10 cellular contexts compared by ENCODE assay signal in genomic region chr15:80489030-80489594, GRCh38.
DNase-seq lines count a peak whose midpoint lies in the region; ATAC-seq and TF ChIP-seq lines count a peak whose summit lies in the region.
"Had no signal": no experiment of that assay in that cellular context is flagged by ENCODE, and none has a peak within 500 bp of the region (broad histone marks: within the 10 kb centered on the region; RNA-seq: fewer than 3 reads in every experiment).

No MANE protein-coding gene starts in this region.

- H3K9me3 ChIP-seq in mammary epithelial cell (replicated peaks; ENCODE audit: insufficient read depth, low read length) (no peaks in the 10 kb centered on the region), upper lobe of right lung (no peaks in the 10 kb centered on the region)

- POLR2A ChIA-PET in MCF 10A (lab: Yijun Ruan, JAX) = interaction anchor here (0.9 to 1.0 kb wide), 3 partner anchors 12 to 34 kb away, joined by 3 to 5 read pairs (median 5); no protein-coding TSS in a partner anchor

- H3K27me3 ChIP-seq in mammary epithelial cell (ENCODE audit: insufficient read depth, low read length) = no peaks in the 10 kb centered on the region
- no peaks in the 10 kb centered on the region for H3K27me3 ChIP-seq in layer of hippocampus (ENCODE audit: control insufficient read depth, insufficient read depth, low read length)
- H3K27me3 ChIP-seq in upper lobe of right lung = no peaks in the 10 kb centered on the region

- peaks cover 15% of the 10 kb centered on the region for H3K4me1 ChIP-seq in mammary epithelial cell (ENCODE audit: insufficient read depth, low read length)
- H3K4me1 ChIP-seq in upper lobe of right lung = peaks cover 22% of the 10 kb centered on the region

- H3K4me3 ChIP-seq in mammary epithelial cell (replicated peaks in 1 of 3; ENCODE audit: insufficient read depth in 1 of 3, low read depth in 2 of 3, low read length in 3 of 3) (no peak overlapping the region), cardiac fibroblast (replicated peaks in 1 of 2; ENCODE audit: low read depth in 2 of 2, low read length in 2 of 2) (no peak overlapping the region), upper lobe of right lung (no peak overlapping the region)

- DNase-seq in MCF 10A (ENCODE audit: unreplicated experiment) (peak; percentile 64), mammary epithelial cell (no peak), cardiac fibroblast (ENCODE audit: low read depth in 2 of 2) (peak; percentile 79 to 86), upper lobe of right lung (no peak), NCI-H82 (lab: John Stamatoyannopoulos, UW) (no peak), 8988T (no peak)
- DNase-seq: activated CD8-positive, alpha-beta T cell treated with anti-CD3 and anti-CD28 coated beads for 36 hours; NCI-H1436 had no signal

- H4K20me1 ChIP-seq in mammary epithelial cell (ENCODE audit: insufficient read depth, low read length) = no peaks in the 10 kb centered on the region

- no peaks in the 10 kb centered on the region for H3K9me3 Mint-ChIP-seq in MCF 10A (ENCODE audit: unreplicated experiment)
- H3K9me3 Mint-ChIP-seq: activated CD8-positive, alpha-beta T cell treated with anti-CD3 and anti-CD28 coated beads for 36 hours had no signal

- TF ChIP-seq CTCF in MCF 10A (IDR thresholded peaks at IDR 0.05; ENCODE audit: unreplicated experiment) = no peak
- no peak for TF ChIP-seq CTCF in mammary epithelial cell (conservative IDR thresholded peaks at IDR 0.05 in 1 of 2, IDR thresholded peaks at IDR 0.05 in 1 of 2; ENCODE audit: extremely low read depth in 1 of 2, insufficient read depth in 1 of 2, low read depth in 1 of 2, low read length in 2 of 2)
- TF ChIP-seq CTCF in cardiac fibroblast (IDR thresholded peaks at IDR 0.05; ENCODE audit: low read depth, low read length) = no peak
- TF ChIP-seq CTCF in upper lobe of right lung (IDR thresholded peaks at IDR 0.05) = no peak

- in situ Hi-C loops in mammary epithelial cell (cut with MboI; ENCODE audit: low sequenced_read_pairs in 2 of 2) = no loop called here

- H3K36me3 ChIP-seq in mammary epithelial cell (ENCODE audit: insufficient read depth, low read length) = no peaks in the 10 kb centered on the region
- H3K36me3 ChIP-seq in upper lobe of right lung = no peaks in the 10 kb centered on the region

- no peak overlapping the region for H3K4me2 ChIP-seq in mammary epithelial cell (ENCODE audit: insufficient read depth, low read depth, low read length)

- no peaks in the 10 kb centered on the region for H3K79me2 ChIP-seq in mammary epithelial cell (ENCODE audit: insufficient read depth, low read length)

- intact Hi-C loops in MCF 10A (cut with micrococcal nuclease) (no loop called here), mammary epithelial cell (cut with micrococcal nuclease) (no loop called here), upper lobe of right lung (cut with DNase I) (no loop called here)

- no TSS peak for BruUV-seq in MCF 10A (replicated peaks; lab: Mats Ljungman, UMichigan)
- BruUV-seq in mammary epithelial cell (replicated peaks; lab: Mats Ljungman, UMichigan) = no TSS peak

- no peak overlapping the region for H3K27ac Mint-ChIP-seq in MCF 10A (ENCODE audit: low read depth, unreplicated experiment)
- H3K27ac Mint-ChIP-seq: activated CD8-positive, alpha-beta T cell treated with anti-CD3 and anti-CD28 coated beads for 36 hours had no signal

- H3K27me3 Mint-ChIP-seq in MCF 10A (ENCODE audit: insufficient read depth, unreplicated experiment) = no peaks in the 10 kb centered on the region

- CTCF ChIA-PET in MCF 10A (lab: Yijun Ruan, JAX) (interaction anchor here (0.8 to 2.1 kb wide), 7 partner anchors 9 to 125 kb away, joined by 3 to 9 read pairs (median 3); no protein-coding TSS in a partner anchor), mammary epithelial cell (lab: Charles Lee; ENCODE audit: low non-redundant PET) (no interaction called here)

- WGBS in mammary epithelial cell (ENCODE audit: low coverage, missing lambda C conversion rate) = 88% methylated on average over 7 of the region's 7 CpGs

- no peak overlapping the region for H3K9ac ChIP-seq in mammary epithelial cell (ENCODE audit: insufficient read depth, low read length)

- H2AFZ ChIP-seq in mammary epithelial cell (ENCODE audit: low read depth, low read length) = no peak overlapping the region

- H3K4me3 Mint-ChIP-seq in MCF 10A (ENCODE audit: unreplicated experiment) = no peak overlapping the region
- H3K4me3 Mint-ChIP-seq: activated CD8-positive, alpha-beta T cell treated with anti-CD3 and anti-CD28 coated beads for 36 hours had no signal

- H3K27ac ChIP-seq in mammary epithelial cell (ENCODE audit: insufficient read depth, low read depth, low read length) (no peak overlapping the region), layer of hippocampus (ENCODE audit: low read depth, low read length) (peak overlapping the region; percentile 33), upper lobe of right lung (peak overlapping the region; percentile 53)

- no peaks in the 10 kb centered on the region for H3K36me3 Mint-ChIP-seq in MCF 10A (ENCODE audit: insufficient read depth, unreplicated experiment)

- ATAC-seq in upper lobe of right lung (no peak), GM19035 (IDR thresholded peaks at IDR 0.05; ENCODE audit: unreplicated experiment) (no peak)
- ATAC-seq: activated CD8-positive, alpha-beta T cell treated with anti-CD3 and anti-CD28 coated beads for 36 hours had no signal

- dilution Hi-C loops in mammary epithelial cell (cut with HindIII; ENCODE audit: low sequenced_read_pairs) = no loop called here

- H3K4me1 Mint-ChIP-seq in MCF 10A (ENCODE audit: insufficient read depth, unreplicated experiment) = peaks cover 31% of the 10 kb centered on the region

Comparison
In these comparisons a context has a peak if more than half of its experiments do, and no peak if none do; other contexts are left out.
1. DNase-seq: peak in MCF 10A (single experiment) and cardiac fibroblast (2 of 2); none in mammary epithelial cell (single experiment), upper lobe of right lung (single experiment), NCI-H82 (single experiment) and 8988T (single experiment).